ENCODE assay signal across 8 cellular contexts in the genomic region with DNA sequence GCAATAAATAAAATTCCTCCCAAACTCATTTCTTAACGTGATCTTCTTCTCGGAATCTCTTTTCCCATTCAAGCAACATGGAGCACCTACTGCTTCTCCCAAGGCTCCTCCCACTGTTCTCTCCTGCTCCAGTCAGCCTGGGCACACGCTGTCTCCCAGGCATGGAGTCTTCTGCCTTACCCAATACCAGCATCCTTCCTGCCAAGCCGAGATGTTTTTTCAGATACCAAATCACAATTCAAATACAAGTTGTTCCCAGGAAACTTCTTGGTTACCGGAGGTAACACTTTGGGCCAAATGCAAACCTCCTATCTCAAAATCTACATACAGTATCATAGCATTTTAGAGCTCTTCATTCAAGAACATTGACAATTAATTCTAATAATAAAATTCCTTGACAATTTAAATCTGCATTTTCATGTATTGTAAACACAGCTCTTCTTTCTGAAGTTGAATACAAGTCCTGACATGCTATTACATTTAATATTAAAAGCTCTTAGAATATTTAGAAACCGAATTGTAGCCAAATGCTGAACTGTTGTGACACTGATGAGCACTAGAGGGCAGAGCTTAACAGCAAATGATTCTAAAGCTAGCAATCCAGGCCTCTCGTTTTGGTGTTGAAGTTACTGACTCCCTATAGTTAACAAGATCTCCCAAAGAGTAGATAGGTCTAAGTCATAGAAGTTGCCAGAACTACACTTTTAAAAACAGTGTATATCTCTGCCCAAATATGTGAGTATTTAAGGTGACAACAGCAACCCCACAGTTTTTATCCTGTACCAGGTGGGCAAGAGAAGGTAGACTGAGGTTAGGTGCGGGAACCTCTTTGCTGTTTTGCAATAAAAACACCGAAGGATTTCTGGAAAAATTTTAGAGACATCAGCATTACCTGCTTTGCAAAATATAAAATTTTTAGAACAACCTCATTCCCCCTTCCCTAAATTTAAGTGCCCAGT. TPM values are rescaled to one million over a fixed set of nuclear protein-coding genes. Genes with fewer than 3 reads are reported as not detected.
DNase-seq lines count a peak whose midpoint lies in the region; ATAC-seq and TF ChIP-seq lines count a peak whose summit lies in the region.

No MANE protein-coding gene starts in this region.

- DNase-seq in activated CD8-positive, alpha-beta memory T cell treated with anti-CD3 and anti-CD28 coated beads for 4 hours (ENCODE audit: low read depth in 2 of 2), result peak; percentile 10 to 17
- no peak for DNase-seq in activated CD8-positive, alpha-beta memory T cell treated with anti-CD3 and anti-CD28 coated beads, Interleukin-2, amount 50 U/mL, for 48 hours
- DNase-seq in NCI-H345 treated with DMSO at 0.1 percent for 48 hours (lab: John Stamatoyannopoulos, UW; ENCODE audit: unreplicated experiment), result peak; percentile 55
- no peak for DNase-seq in activated B cell treated with CpG ODN at 0.5 μM for 24 hours
- peak in 9 of 10 donors; percentile 17 to 68 (median 47) for DNase-seq in naive thymus-derived CD8-positive, alpha-beta T cell

- H3K4me1 Mint-ChIP-seq in activated B cell treated with CpG ODN at 0.5 μM for 24 hours, result peaks cover 9% of the 10 kb centered on the region
- H3K4me1 Mint-ChIP-seq in naive thymus-derived CD8-positive, alpha-beta T cell, result no peaks in the 10 kb centered on the region

- peak; percentile 74 for ATAC-seq in HG02884 (IDR thresholded peaks at IDR 0.05; ENCODE audit: unreplicated experiment)
- peak; percentile 83 for ATAC-seq in activated B cell treated with CpG ODN at 0.5 μM for 24 hours (ENCODE audit: low read depth)
- peak; percentile 83 for ATAC-seq in esophagus mucosa
- peak; percentile 61 to 81 for ATAC-seq in naive thymus-derived CD8-positive, alpha-beta T cell
- ATAC-seq in HG03135 (IDR thresholded peaks at IDR 0.05; ENCODE audit: unreplicated experiment), result no peak

- H3K27me3 Mint-ChIP-seq in activated B cell treated with CpG ODN at 0.5 μM for 24 hours, result no peaks in the 10 kb centered on the region
- H3K27me3 Mint-ChIP-seq in naive thymus-derived CD8-positive, alpha-beta T cell, result no peaks in the 10 kb centered on the region

- no peak overlapping the region for H3K4me3 Mint-ChIP-seq in activated B cell treated with CpG ODN at 0.5 μM for 24 hours
- no peak overlapping the region for H3K4me3 Mint-ChIP-seq in naive thymus-derived CD8-positive, alpha-beta T cell

- CTCF ChIA-PET in activated B cell treated with CpG ODN at 0.5 μM for 24 hours (lab: Charles Lee), result interaction anchor here (0.5 to 10.5 kb wide), 58 partner anchors 9 to 549 kb away, joined by 3 to 458 read pairs (median 4); a partner anchor contains a TSS

- POLR2A ChIA-PET in activated B cell treated with CpG ODN at 0.5 μM for 24 hours (lab: Charles Lee), result interaction anchor here (0.6 to 3.6 kb wide), 9 partner anchors 9 to 218 kb away, joined by 3 to 24 read pairs (median 4); no protein-coding TSS in a partner anchor
- POLR2A ChIA-PET in naive thymus-derived CD8-positive, alpha-beta T cell (lab: Charles Lee), result interaction anchor here (0.6 to 2.0 kb wide), 2 partner anchors 217 to 1634 kb away, joined by 3 to 4 read pairs; no protein-coding TSS in a partner anchor

- H3K27ac Mint-ChIP-seq in activated B cell treated with CpG ODN at 0.5 μM for 24 hours, result no peak overlapping the region
- H3K27ac Mint-ChIP-seq in naive thymus-derived CD8-positive, alpha-beta T cell, result peak overlapping the region in 2 of 10 donors; percentile 27 to 45

- intact Hi-C loops in activated B cell treated with CpG ODN at 0.5 μM for 24 hours (cut with micrococcal nuclease), result loop anchor here (1.0 to 2.0 kb wide), 11 partner anchors 21 to 325 kb away; a partner anchor contains a TSS

- peak; percentile 74 for TF ChIP-seq CTCF in activated B cell treated with CpG ODN at 0.5 μM for 24 hours (IDR thresholded peaks at IDR 0.05)

- H3K36me3 Mint-ChIP-seq in activated B cell treated with CpG ODN at 0.5 μM for 24 hours (ENCODE audit: low read depth), result peaks cover 7% of the 10 kb centered on the region
- no peaks in the 10 kb centered on the region for H3K36me3 Mint-ChIP-seq in naive thymus-derived CD8-positive, alpha-beta T cell

- H3K9me3 Mint-ChIP-seq in activated B cell treated with CpG ODN at 0.5 μM for 24 hours, result no peaks in the 10 kb centered on the region
- H3K9me3 Mint-ChIP-seq in naive thymus-derived CD8-positive, alpha-beta T cell, result no peaks in the 10 kb centered on the region

RNA-seq across cellular contexts. Expression of a gene that starts 52.3 kb away (rescaled TPM):
- total RNA-seq in activated B cell treated with CpG ODN at 0.5 μM for 24 hours (54.0 and 59.5 TPM in 2 replicates), esophagus mucosa (5.7 TPM)
- 1 to 10 TPM in 1 of 2 experiments, under 1 TPM in 1; 0.86 to 1.3 TPM for total RNA-seq in naive thymus-derived CD8-positive, alpha-beta T cell
- polyA plus RNA-seq in naive thymus-derived CD8-positive, alpha-beta T cell, result under 1 TPM; 0.28 to 0.66 (median 0.34) TPM

Comparison
In these comparisons a context has a peak if more than half of its experiments do, and no peak if none do; other contexts are left out.
1. DNase-seq: peak in activated CD8-positive, alpha-beta memory T cell treated with anti-CD3 and anti-CD28 coated beads for 4 hours (2 of 2), NCI-H345 treated with DMSO at 0.1 percent for 48 hours (single experiment) and naive thymus-derived CD8-positive, alpha-beta T cell (9 of 10); none in activated CD8-positive, alpha-beta memory T cell treated with anti-CD3 and anti-CD28 coated beads, Interleukin-2, amount 50 U/mL, for 48 hours (single experiment) and activated B cell treated with CpG ODN at 0.5 μM for 24 hours (single experiment).